20 cellular contexts compared by ENCODE assay signal in the genomic region with DNA sequence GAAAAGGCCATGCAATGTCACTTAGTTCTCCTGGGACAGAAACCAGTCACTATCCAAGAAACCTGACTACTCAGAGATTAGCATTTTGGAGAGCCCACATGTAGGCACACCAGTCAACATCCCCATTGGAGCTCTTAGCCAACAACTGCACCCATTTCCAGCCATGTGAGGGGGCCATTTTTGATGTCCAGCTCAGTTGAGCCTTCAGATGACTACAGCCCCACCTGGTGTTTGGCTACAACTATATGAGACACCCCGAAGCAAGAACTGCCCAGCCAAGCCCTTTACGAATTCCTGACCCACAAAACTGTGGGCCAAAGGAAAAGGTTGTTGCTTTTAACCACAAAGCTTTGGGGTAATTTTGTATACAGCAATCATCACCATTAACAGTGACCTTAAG.
A peak's percentile ranks its signal among the peaks of the same experiment; 100 is the strongest.
DNase-seq lines count a peak whose midpoint lies in the region; ATAC-seq and TF ChIP-seq lines count a peak whose summit lies in the region.
"Had no signal": no experiment of that assay in that cellular context is flagged by ENCODE, and none has a peak within 500 bp of the region (broad histone marks: within the 10 kb centered on the region; RNA-seq: fewer than 3 reads in every experiment).

No MANE protein-coding gene starts in this region.

- intact Hi-C loops in HCT116 (cut with micrococcal nuclease): no loop called here

- H3K9me3 ChIP-seq in HCT116 (ENCODE audit: control insufficient read depth in 1 of 2, insufficient read depth in 1 of 2, low read depth in 1 of 2, low read length in 2 of 2): no peaks in the 10 kb centered on the region; a peak in 1 of 4 replicates
- H3K9me3 ChIP-seq: Caco-2, SK-N-SH had no signal

- no peak overlapping the region for H3K9ac ChIP-seq in HCT116 (ENCODE audit: low read length)
- H3K9ac ChIP-seq: SK-N-SH had no signal

- DNase-seq in ACHN (peak; percentile 1), HCT116 (ENCODE audit: low read depth, low spot score) (no peak), WTC11 (ENCODE audit: low spot score) (peak; percentile 15), foreskin keratinocyte (no peak), NCI-H187 (lab: John Stamatoyannopoulos, UW) (no peak), NCI-H526 (lab: John Stamatoyannopoulos, UW) (no peak), COR-L47 (lab: John Stamatoyannopoulos, UW) (no peak)
- DNase-seq: Caco-2; CD4-positive, CD25-positive, alpha-beta regulatory T cell; NCI-H1105 treated with DMSO at 0.1 percent for 48 hours; NCI-H1694; NCI-H2107; NCI-H510A; NCI-H82; SHP77; SK-N-SH had no signal

- H3K79me2 ChIP-seq in HCT116 (ENCODE audit: insufficient read depth, low read length): no peaks in the 10 kb centered on the region

- H3K27ac ChIP-seq in HCT116 (ENCODE audit: low read depth, low read length) (no peak overlapping the region), foreskin keratinocyte (no peak overlapping the region)
- H3K27ac ChIP-seq: 22Rv1 had no signal

- CTCF ChIA-PET in HCT116 (lab: Charles Lee) (no interaction called here), WTC11 (lab: Charles Lee) (interaction anchor here (0.6 to 1.0 kb wide), 5 partner anchors 23 to 378 kb away, joined by 3 to 4 read pairs (median 3); no protein-coding TSS in a partner anchor)

- H2AFZ ChIP-seq in HCT116 (ENCODE audit: low read depth, low read length, poor library complexity, severe bottlenecking): no peak overlapping the region

- no peak overlapping the region for H3K27ac Mint-ChIP-seq in WTC11
- H3K27ac Mint-ChIP-seq: B cell; CD4-positive, CD25-positive, alpha-beta regulatory T cell had no signal

- no peaks in the 10 kb centered on the region for H3K36me3 ChIP-seq in HCT116 (ENCODE audit: control insufficient read depth in 1 of 2, insufficient read depth in 2 of 2, low read length in 2 of 2)

- H3K9me2 ChIP-seq in HCT116 (ENCODE audit: insufficient read depth): no peaks in the 10 kb centered on the region
- H3K9me2 ChIP-seq: SK-N-SH had no signal

- H3K9me3 Mint-ChIP-seq in WTC11: no peaks in the 10 kb centered on the region

- H3K4me2 ChIP-seq in HCT116 (ENCODE audit: low read length): no peak overlapping the region
- H3K4me2 ChIP-seq: SK-N-SH had no signal

- H3K27me3 ChIP-seq in HCT116 (ENCODE audit: insufficient read depth, low read length) (no peaks in the 10 kb centered on the region), foreskin keratinocyte (no peaks in the 10 kb centered on the region)

- POLR2A ChIA-PET in HCT116 (lab: Charles Lee): no interaction called here
- POLR2A ChIA-PET in WTC11 (lab: Charles Lee): no interaction called here

- BruUV-seq in HCT116 (replicated peaks; lab: Mats Ljungman, UMichigan): no TSS peak

- no peaks in the 10 kb centered on the region for H3K4me1 Mint-ChIP-seq in WTC11
- H3K4me1 Mint-ChIP-seq: B cell; CD4-positive, CD25-positive, alpha-beta regulatory T cell had no signal

- H4K20me1 ChIP-seq in HCT116 (ENCODE audit: insufficient read depth): no peaks in the 10 kb centered on the region

- TF ChIP-seq POLR2A in HCT116 (IDR thresholded peaks at IDR 0.05; ENCODE audit: borderline replicate concordance, extremely low read depth, insufficient read depth, insufficient read length): no peak

- in situ Hi-C loops in ACHN (cut with HindIII; ENCODE audit: low pct_ligation_motif_present, low pct_unique_long_range_greater_than_20kb, low sequenced_read_pairs): no loop called here

- H3K4me1 ChIP-seq in HCT116 (ENCODE audit: control insufficient read depth in 1 of 2, insufficient read depth in 2 of 2, low read length in 2 of 2) (no peaks in the 10 kb centered on the region), foreskin keratinocyte (peaks cover 5% of the 10 kb centered on the region)
- H3K4me1 ChIP-seq: Caco-2 had no signal

- H3K36me3 Mint-ChIP-seq in WTC11: no peaks in the 10 kb centered on the region
- H3K36me3 Mint-ChIP-seq: CD4-positive, CD25-positive, alpha-beta regulatory T cell had no signal

- no peaks in the 10 kb centered on the region for H3K27me3 Mint-ChIP-seq in WTC11 (ENCODE audit: low read depth)
- H3K27me3 Mint-ChIP-seq: B cell; CD4-positive, CD25-positive, alpha-beta regulatory T cell had no signal

- TF ChIP-seq CTCF in HCT116 (IDR thresholded peaks at IDR 0.05 in 2 of 3, conservative IDR thresholded peaks at IDR 0.05 in 1 of 3; ENCODE audit: borderline replicate concordance in 1 of 3, insufficient read depth in 1 of 3, low read depth in 2 of 3, low read length in 2 of 3): no peak
- no peak for TF ChIP-seq CTCF in WTC11 (IDR thresholded peaks at IDR 0.05)
- TF ChIP-seq CTCF in foreskin keratinocyte (conservative IDR thresholded peaks at IDR 0.05): peak; percentile 26

- no peak overlapping the region for H3K4me3 Mint-ChIP-seq in WTC11
- H3K4me3 Mint-ChIP-seq: B cell; CD4-positive, CD25-positive, alpha-beta regulatory T cell had no signal

- TF ChIP-seq RAD21 in HCT116 (IDR thresholded peaks at IDR 0.05; ENCODE audit: low read depth): 0 out of 2 replicates have a peak, but pooled peaks have one; percentile 4

- RAD21 ChIA-PET in HCT116 (lab: Charles Lee; ENCODE audit: low non-redundant PET in 1 of 2, low total read pairs in 2 of 2, uncharacterized antibody in 2 of 2, unreplicated experiment in 2 of 2): no interaction called here

- H3K4me3 ChIP-seq in HCT116 (replicated peaks in 1 of 2; ENCODE audit: low read depth in 1 of 2, low read length in 2 of 2): no peak overlapping the region
- H3K4me3 ChIP-seq: K562 had no signal

- ATAC-seq in HCT116 (no peak), WTC11 (peak; percentile 48; the same call in 1 of the 2 replicates), foreskin keratinocyte (no peak), HG02678 (IDR thresholded peaks at IDR 0.05; ENCODE audit: unreplicated experiment) (no peak)
- ATAC-seq: K562 had no signal

TF ChIP-seq in HCT116, 20 proteins besides CTCF, POLR2A, EP300 and RAD21 (continues in another document):
- TF ChIP-seq EZH2phosphoT487 (IDR thresholded peaks at IDR 0.05; ENCODE audit: borderline replicate concordance) (no peak), JUND (IDR thresholded peaks at IDR 0.05) (no peak), CEBPB (IDR thresholded peaks at IDR 0.05; ENCODE audit: low read depth) (no peak), ELF1 (IDR thresholded peaks at IDR 0.05; ENCODE audit: borderline replicate concordance, low read depth) (no peak), POLR2AphosphoS5 (IDR thresholded peaks at IDR 0.05; ENCODE audit: low read depth, low read length) (no peak)
- TF ChIP-seq, protein P1, sequence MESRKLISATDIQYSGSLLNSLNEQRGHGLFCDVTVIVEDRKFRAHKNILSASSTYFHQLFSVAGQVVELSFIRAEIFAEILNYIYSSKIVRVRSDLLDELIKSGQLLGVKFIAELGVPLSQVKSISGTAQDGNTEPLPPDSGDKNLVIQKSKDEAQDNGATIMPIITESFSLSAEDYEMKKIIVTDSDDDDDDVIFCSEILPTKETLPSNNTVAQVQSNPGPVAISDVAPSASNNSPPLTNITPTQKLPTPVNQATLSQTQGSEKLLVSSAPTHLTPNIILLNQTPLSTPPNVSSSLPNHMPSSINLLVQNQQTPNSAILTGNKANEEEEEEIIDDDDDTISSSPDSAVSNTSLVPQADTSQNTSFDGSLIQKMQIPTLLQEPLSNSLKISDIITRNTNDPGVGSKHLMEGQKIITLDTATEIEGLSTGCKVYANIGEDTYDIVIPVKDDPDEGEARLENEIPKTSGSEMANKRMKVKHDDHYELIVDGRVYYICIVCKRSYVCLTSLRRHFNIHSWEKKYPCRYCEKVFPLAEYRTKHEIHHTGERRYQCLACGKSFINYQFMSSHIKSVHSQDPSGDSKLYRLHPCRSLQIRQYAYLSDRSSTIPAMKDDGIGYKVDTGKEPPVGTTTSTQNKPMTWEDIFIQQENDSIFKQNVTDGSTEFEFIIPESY (IDR thresholded peaks at IDR 0.05; ENCODE audit: extremely low read depth, insufficient replicate concordance, low read length): no peak

TF ChIP-seq in WTC11, 78 proteins besides CTCF, POLR2A, EP300 and RAD21 (continues in another document):
- TF ChIP-seq ZNF232 (CRISPR knock-in tag; IDR thresholded peaks at IDR 0.05): no peak
- TF ChIP-seq JAZF1 (CRISPR knock-in tag; IDR thresholded peaks at IDR 0.05): no peak
- no peak for TF ChIP-seq SMAD3 (CRISPR knock-in tag; IDR thresholded peaks at IDR 0.05; ENCODE audit: borderline replicate concordance)
- TF ChIP-seq SOX15 (CRISPR knock-in tag; IDR thresholded peaks at IDR 0.05): no peak
- TF ChIP-seq AFF4 (CRISPR knock-in tag; IDR thresholded peaks at IDR 0.05; ENCODE audit: borderline replicate concordance): no peak
- no peak for TF ChIP-seq E2F5 (CRISPR knock-in tag; IDR thresholded peaks at IDR 0.05)
- no peak for TF ChIP-seq ZNF138 (CRISPR knock-in tag; conservative IDR thresholded peaks at IDR 0.05)
- TF ChIP-seq TEAD1 (CRISPR knock-in tag; IDR thresholded peaks at IDR 0.05): no peak

Comparison
In these comparisons a context has a peak if more than half of its experiments do, and no peak if none do; other contexts are left out.
1. DNase-seq: peak in ACHN (single experiment) and WTC11 (single experiment); none in HCT116 (single experiment), foreskin keratinocyte (0 of 2), NCI-H187 (0 of 2), NCI-H526 (0 of 2) and COR-L47 (single experiment).